ENCODE assay signal across 1 cellular context in genomic region chr6:35174043-35174434, GRCh38.
TF ChIP-seq lines count a peak whose summit lies in the region.

No MANE protein-coding gene starts in this region.

TF ChIP-seq in IMR-90, 13 proteins besides CTCF, POLR2A, EP300 and RAD21:
- TF ChIP-seq BHLHE40 (IDR thresholded peaks at IDR 0.05; ENCODE audit: low read depth, low read length) (no peak), RFX5 (IDR thresholded peaks at IDR 0.05; ENCODE audit: low read depth, low read length) (no peak), SMC3 (IDR thresholded peaks at IDR 0.05; ENCODE audit: low read depth, low read length) (no peak), MAZ (IDR thresholded peaks at IDR 0.05; ENCODE audit: borderline replicate concordance, low read depth, low read length) (no peak), USF2 (IDR thresholded peaks at IDR 0.05; ENCODE audit: low read depth, low read length) (no peak), RCOR1 (IDR thresholded peaks at IDR 0.05; ENCODE audit: insufficient replicate concordance, low read length) (no peak), CHD1 (IDR thresholded peaks at IDR 0.05; ENCODE audit: low read depth, low read length) (no peak), MXI1 (IDR thresholded peaks at IDR 0.05; ENCODE audit: borderline replicate concordance, low read depth, low read length) (no peak), ELK1 (IDR thresholded peaks at IDR 0.05; ENCODE audit: borderline replicate concordance, low read depth, low read length) (no peak), NFE2L2 (IDR thresholded peaks at IDR 0.05; ENCODE audit: low read depth, low read length) (no peak)
